14 cellular contexts compared by ENCODE assay signal in genomic region chr20:59204201-59204894, GRCh38. TPM values are rescaled to one million over a fixed set of nuclear protein-coding genes. Genes with fewer than 3 reads are reported as not detected.
"Had no signal": no experiment of that assay in that cellular context is flagged by ENCODE, and none has a peak within 500 bp of the region (broad histone marks: within the 10 kb centered on the region; RNA-seq: fewer than 3 reads in every experiment).

No MANE protein-coding gene starts in this region.

- H3K4me1 ChIP-seq: SJSA1 had no signal

- H3K27me3 ChIP-seq: spleen had no signal

- H3K4me3 ChIP-seq: mucosa of descending colon, SJSA1, spleen had no signal

- H3K27ac Mint-ChIP-seq: activated CD4-positive, alpha-beta memory T cell treated with anti-CD3 and anti-CD28 coated beads, Interleukin-2, amount 10 ng/mL, durations not matched to agents 7 days and 5 days; brain; stimulated activated naive B cell treated with anti-CD40 and anti-IgM and Interleukin-4, amounts not matched to agents 10 μg/mL and 1 μg/mL and 100 μg/mL, for 72 hours had no signal

- H3K36me3 ChIP-seq: SJSA1 had no signal

- H3K9me3 ChIP-seq: mucosa of descending colon, SJSA1 had no signal

- H3K27me3 Mint-ChIP-seq: activated CD4-positive, alpha-beta memory T cell treated with anti-CD3 and anti-CD28 coated beads, Interleukin-2, amount 10 ng/mL, durations not matched to agents 7 days and 5 days; central memory CD8-positive, alpha-beta T cell; stimulated activated naive B cell treated with anti-CD40 and anti-IgM and Interleukin-4, amounts not matched to agents 10 μg/mL and 1 μg/mL and 100 μg/mL, for 72 hours had no signal

- H3K36me3 Mint-ChIP-seq: brain had no signal

- H3K27ac ChIP-seq: SJSA1, spleen had no signal

- DNase-seq: activated CD4-positive, alpha-beta memory T cell treated with anti-CD3 and anti-CD28 coated beads, Interleukin-2, amount 10 ng/mL, durations not matched to agents 7 days and 5 days; activated CD4-positive, alpha-beta T cell treated with anti-CD3 and anti-CD28 coated beads for 1 hour; activated naive CD4-positive, alpha-beta T cell treated with anti-CD3 and anti-CD28 coated beads, Interleukin-2, amount 50 U/mL, for 16 hours; dermis blood vessel endothelial cell; left cardiac atrium; mucosa of descending colon; nephron progenitor cell; spleen; stimulated activated naive B cell treated with anti-CD40 and anti-IgM and Interleukin-4, amounts not matched to agents 10 μg/mL and 1 μg/mL and 100 μg/mL, for 72 hours; T-helper 9 cell; trophoblast cell had no signal

- ATAC-seq: left cardiac atrium; mucosa of descending colon; stimulated activated naive B cell treated with anti-CD40 and anti-IgM and Interleukin-4, amounts not matched to agents 10 μg/mL and 1 μg/mL and 100 μg/mL, for 72 hours had no signal

- H3K4me3 Mint-ChIP-seq: activated CD4-positive, alpha-beta memory T cell treated with anti-CD3 and anti-CD28 coated beads, Interleukin-2, amount 10 ng/mL, durations not matched to agents 7 days and 5 days; brain; central memory CD8-positive, alpha-beta T cell; nephron progenitor cell; stimulated activated naive B cell treated with anti-CD40 and anti-IgM and Interleukin-4, amounts not matched to agents 10 μg/mL and 1 μg/mL and 100 μg/mL, for 72 hours had no signal

RNA-seq across cellular contexts. Expression of gene ZNF831, which starts 40.7 kb away (rescaled TPM):
- total RNA-seq: SJSA1 had no signal
